ENCODE assay signal across 1 cellular context in genomic region chr7:80934286-80934685, GRCh38.
TF ChIP-seq lines count a peak whose summit lies in the region.

No MANE protein-coding gene starts in this region.

TF ChIP-seq in WTC11, 78 proteins besides CTCF, POLR2A, EP300 and RAD21 (continued from another document):
- TF ChIP-seq PRDM15 (CRISPR knock-in tag; IDR thresholded peaks at IDR 0.05) (no peak), ZNF416 (CRISPR knock-in tag; IDR thresholded peaks at IDR 0.05) (no peak), NFE2L1 (CRISPR knock-in tag; IDR thresholded peaks at IDR 0.05) (no peak), HMGA2 (CRISPR knock-in tag; IDR thresholded peaks at IDR 0.05) (no peak), OVOL2 (CRISPR knock-in tag; IDR thresholded peaks at IDR 0.05; ENCODE audit: borderline replicate concordance) (no peak), ESRRA (CRISPR knock-in tag; IDR thresholded peaks at IDR 0.05; ENCODE audit: borderline replicate concordance) (no peak), NFATC4 (CRISPR knock-in tag; IDR thresholded peaks at IDR 0.05) (no peak), ZNF532 (CRISPR knock-in tag; IDR thresholded peaks at IDR 0.05; ENCODE audit: borderline replicate concordance) (no peak), SMAD3 (CRISPR knock-in tag; IDR thresholded peaks at IDR 0.05; ENCODE audit: borderline replicate concordance) (no peak), ZNF671 (CRISPR knock-in tag; IDR thresholded peaks at IDR 0.05) (no peak)
